18 cellular contexts compared by ENCODE assay signal in the genomic region with DNA sequence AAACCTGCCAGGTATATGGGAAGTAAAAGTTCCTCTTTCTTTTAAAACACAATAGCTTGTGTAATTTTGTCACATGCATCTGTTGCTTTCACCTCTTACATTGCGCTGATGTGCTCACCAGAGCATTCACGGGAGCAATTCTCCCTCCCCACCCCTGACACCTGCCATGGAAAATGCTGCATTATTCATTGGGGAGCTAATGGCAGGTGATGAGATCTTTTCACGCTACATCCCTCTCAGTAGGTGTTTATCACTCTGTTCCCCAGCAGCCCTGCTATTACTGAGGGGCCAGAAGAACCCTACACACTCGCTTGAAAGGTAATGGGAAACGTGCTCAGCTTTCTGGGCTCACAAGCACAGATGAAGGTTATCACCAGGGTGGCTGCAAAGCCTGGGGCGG.
A peak's percentile ranks its signal among the peaks of the same experiment; 100 is the strongest.
DNase-seq lines count a peak whose midpoint lies in the region; ATAC-seq and TF ChIP-seq lines count a peak whose summit lies in the region.
"Had no signal": no experiment of that assay in that cellular context is flagged by ENCODE, and none has a peak within 500 bp of the region (broad histone marks: within the 10 kb centered on the region; RNA-seq: fewer than 3 reads in every experiment).

No MANE protein-coding gene starts in this region.

- H3K4me1 Mint-ChIP-seq in T-helper 2 cell treated with Interferon-gamma antibody and Interleukin-4, amounts not matched to agents 5 μg/mL and 100 μg/mL, for 36 hours (ENCODE audit: low read depth), result no peaks in the 10 kb centered on the region

- H3K9me3 ChIP-seq in DOHH2 (ENCODE audit: control insufficient read depth, insufficient read depth, low read length), result no peaks in the 10 kb centered on the region
- no peaks in the 10 kb centered on the region for H3K9me3 ChIP-seq in neural cell (ENCODE audit: low read length)
- H3K9me3 ChIP-seq: esophagus muscularis mucosa had no signal

- H4K20me1 ChIP-seq in DOHH2 (ENCODE audit: control insufficient read depth, insufficient read depth, low read depth, low read length) (no peaks in the 10 kb centered on the region), neural cell (ENCODE audit: insufficient read depth) (no peaks in the 10 kb centered on the region)

- H3K4me3 ChIP-seq in DOHH2 (ENCODE audit: low read length) (peak overlapping the region; percentile 50), neural cell (ENCODE audit: low read length) (peak overlapping the region; percentile 41)
- H3K4me3 ChIP-seq: esophagus muscularis mucosa had no signal

- H3K36me3 Mint-ChIP-seq in T-helper 2 cell treated with Interferon-gamma antibody and Interleukin-4, amounts not matched to agents 5 μg/mL and 100 μg/mL, for 36 hours (ENCODE audit: low read depth), result no peaks in the 10 kb centered on the region

- H3F3A ChIP-seq in DOHH2 (ENCODE audit: control insufficient read depth, insufficient read depth), result no peaks in the 10 kb centered on the region
- no peaks in the 10 kb centered on the region for H3F3A ChIP-seq in neural cell (ENCODE audit: insufficient read depth, low read length, poor library complexity, severe bottlenecking)

- no peaks in the 10 kb centered on the region for H3K9me3 Mint-ChIP-seq in T-helper 2 cell treated with Interferon-gamma antibody and Interleukin-4, amounts not matched to agents 5 μg/mL and 100 μg/mL, for 36 hours

- no peak overlapping the region for H2AFZ ChIP-seq in neural cell (ENCODE audit: low read depth, low read length)

- ATAC-seq in GM19463 (IDR thresholded peaks at IDR 0.05; ENCODE audit: unreplicated experiment), result no peak
- ATAC-seq in HG03135 (IDR thresholded peaks at IDR 0.05; ENCODE audit: unreplicated experiment), result no peak
- ATAC-seq: PC-3 had no signal

- H3K36me3 ChIP-seq in DOHH2 (ENCODE audit: control insufficient read depth, low read length) (no peaks in the 10 kb centered on the region), neural cell (ENCODE audit: insufficient read depth, low read length) (no peaks in the 10 kb centered on the region)
- H3K36me3 ChIP-seq: esophagus muscularis mucosa had no signal

- no peaks in the 10 kb centered on the region for H3K27me3 Mint-ChIP-seq in T-helper 2 cell treated with Interferon-gamma antibody and Interleukin-4, amounts not matched to agents 5 μg/mL and 100 μg/mL, for 36 hours (ENCODE audit: low read depth)

- H3K27me3 ChIP-seq in DOHH2 (ENCODE audit: control insufficient read depth, low read length) (no peaks in the 10 kb centered on the region), neural cell (ENCODE audit: insufficient read depth, low read depth, low read length) (no peaks in the 10 kb centered on the region)
- H3K27me3 ChIP-seq: esophagus muscularis mucosa had no signal

- H3K79me2 ChIP-seq in DOHH2 (ENCODE audit: control insufficient read depth, low read length), result no peaks in the 10 kb centered on the region
- no peaks in the 10 kb centered on the region for H3K79me2 ChIP-seq in neural cell (replicated peaks; ENCODE audit: insufficient read depth, low read length)

- H3K9me2 ChIP-seq in DOHH2 (replicated peaks; ENCODE audit: control insufficient read depth, low read length) (no peaks in the 10 kb centered on the region), neural cell (ENCODE audit: insufficient read depth, low read length) (no peaks in the 10 kb centered on the region)

- TF ChIP-seq CTCF in DOHH2 (IDR thresholded peaks at IDR 0.05; ENCODE audit: low read depth, low read length, poor library complexity, severe bottlenecking), result no peak
- TF ChIP-seq CTCF in neural cell (IDR thresholded peaks at IDR 0.05; ENCODE audit: poor library complexity, severe bottlenecking), result no peak

- peaks cover 49% of the 10 kb centered on the region for H3K4me1 ChIP-seq in DOHH2 (ENCODE audit: control insufficient read depth, low read length)

- H3K27ac ChIP-seq in DOHH2 (ENCODE audit: low read depth, low read length) (peak overlapping the region; percentile 62), neural cell (ENCODE audit: low read length) (peak overlapping the region; percentile 78)
- H3K27ac ChIP-seq: esophagus muscularis mucosa had no signal

- peak; percentile 96 for TF ChIP-seq EP300 in neural cell (conservative IDR thresholded peaks at IDR 0.05; ENCODE audit: poor library complexity, severe bottlenecking)

- DNase-seq in NCI-H146 treated with DMSO at 0.1 percent for 48 hours (lab: John Stamatoyannopoulos, UW; ENCODE audit: unreplicated experiment) (peak; percentile 86), NCI-H748 (lab: John Stamatoyannopoulos, UW; ENCODE audit: unreplicated experiment) (peak; percentile 89)
- no peak for DNase-seq in T-helper 2 cell treated with Interferon-gamma antibody and Interleukin-4, amounts not matched to agents 5 μg/mL and 100 μg/mL, for 36 hours (ENCODE audit: low spot score)
- DNase-seq in activated CD4-positive, CD25-positive, alpha-beta regulatory T cell (lab: John Stamatoyannopoulos, UW), result no peak
- DNase-seq: activated gamma-delta T cell treated with Interleukin-2 at 50 U/mL for 16 hours; amygdala; central memory CD4-positive, alpha-beta T cell; EL; H7; NCI-H526; PC-3; stimulated activated CD4-positive, alpha-beta T cell treated with anti-CD3 and anti-CD28 coated beads, Interleukin-2, amount 100 ng/mL, for 24 hours; T-helper 9 cell had no signal

- peak overlapping the region; percentile 22 for H3K9ac ChIP-seq in neural cell (ENCODE audit: low read length)

- no peak overlapping the region for H3K4me3 Mint-ChIP-seq in T-helper 2 cell treated with Interferon-gamma antibody and Interleukin-4, amounts not matched to agents 5 μg/mL and 100 μg/mL, for 36 hours

- peak overlapping the region; percentile 64 for H3K4me2 ChIP-seq in DOHH2 (ENCODE audit: low read length)
- peak overlapping the region; percentile 10 for H3K4me2 ChIP-seq in neural cell (ENCODE audit: low read length)

- TF ChIP-seq RAD21 in neural cell (conservative IDR thresholded peaks at IDR 0.05), result peak; percentile 50

- no peak overlapping the region for H3K27ac Mint-ChIP-seq in T-helper 2 cell treated with Interferon-gamma antibody and Interleukin-4, amounts not matched to agents 5 μg/mL and 100 μg/mL, for 36 hours

TF ChIP-seq in neural cell, 6 proteins besides CTCF, POLR2A, EP300 and RAD21:
- TF ChIP-seq EZH2 (IDR thresholded peaks at IDR 0.05; ENCODE audit: borderline replicate concordance, insufficient read depth, low read length, poor library complexity, severe bottlenecking) (no peak), SMC3 (conservative IDR thresholded peaks at IDR 0.05; ENCODE audit: poor library complexity) (no peak), MXI1 (conservative IDR thresholded peaks at IDR 0.05; ENCODE audit: poor library complexity, severe bottlenecking) (peak; percentile 47), POLR2AphosphoS5 (IDR thresholded peaks at IDR 0.05) (peak; percentile 92), TAF1 (IDR thresholded peaks at IDR 0.05; ENCODE audit: low read depth) (no peak)
- TF ChIP-seq, protein P1, sequence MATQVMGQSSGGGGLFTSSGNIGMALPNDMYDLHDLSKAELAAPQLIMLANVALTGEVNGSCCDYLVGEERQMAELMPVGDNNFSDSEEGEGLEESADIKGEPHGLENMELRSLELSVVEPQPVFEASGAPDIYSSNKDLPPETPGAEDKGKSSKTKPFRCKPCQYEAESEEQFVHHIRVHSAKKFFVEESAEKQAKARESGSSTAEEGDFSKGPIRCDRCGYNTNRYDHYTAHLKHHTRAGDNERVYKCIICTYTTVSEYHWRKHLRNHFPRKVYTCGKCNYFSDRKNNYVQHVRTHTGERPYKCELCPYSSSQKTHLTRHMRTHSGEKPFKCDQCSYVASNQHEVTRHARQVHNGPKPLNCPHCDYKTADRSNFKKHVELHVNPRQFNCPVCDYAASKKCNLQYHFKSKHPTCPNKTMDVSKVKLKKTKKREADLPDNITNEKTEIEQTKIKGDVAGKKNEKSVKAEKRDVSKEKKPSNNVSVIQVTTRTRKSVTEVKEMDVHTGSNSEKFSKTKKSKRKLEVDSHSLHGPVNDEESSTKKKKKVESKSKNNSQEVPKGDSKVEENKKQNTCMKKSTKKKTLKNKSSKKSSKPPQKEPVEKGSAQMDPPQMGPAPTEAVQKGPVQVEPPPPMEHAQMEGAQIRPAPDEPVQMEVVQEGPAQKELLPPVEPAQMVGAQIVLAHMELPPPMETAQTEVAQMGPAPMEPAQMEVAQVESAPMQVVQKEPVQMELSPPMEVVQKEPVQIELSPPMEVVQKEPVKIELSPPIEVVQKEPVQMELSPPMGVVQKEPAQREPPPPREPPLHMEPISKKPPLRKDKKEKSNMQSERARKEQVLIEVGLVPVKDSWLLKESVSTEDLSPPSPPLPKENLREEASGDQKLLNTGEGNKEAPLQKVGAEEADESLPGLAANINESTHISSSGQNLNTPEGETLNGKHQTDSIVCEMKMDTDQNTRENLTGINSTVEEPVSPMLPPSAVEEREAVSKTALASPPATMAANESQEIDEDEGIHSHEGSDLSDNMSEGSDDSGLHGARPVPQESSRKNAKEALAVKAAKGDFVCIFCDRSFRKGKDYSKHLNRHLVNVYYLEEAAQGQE (IDR thresholded peaks at IDR 0.05; ENCODE audit: borderline replicate concordance), result no peak

Comparison
In these comparisons a context has a peak if more than half of its experiments do, and no peak if none do; other contexts are left out.
1. DNase-seq: peak in NCI-H146 treated with DMSO at 0.1 percent for 48 hours (single experiment) and NCI-H748 (single experiment); none in T-helper 2 cell treated with Interferon-gamma antibody and Interleukin-4, amounts not matched to agents 5 μg/mL and 100 μg/mL, for 36 hours (single experiment) and activated CD4-positive, CD25-positive, alpha-beta regulatory T cell (0 of 4).